8 cellular contexts compared by ENCODE assay signal in genomic region chr20:57707849-57708693, GRCh38. TPM values are rescaled to one million over a fixed set of nuclear protein-coding genes. Genes with fewer than 3 reads are reported as not detected.
DNase-seq lines count a peak whose midpoint lies in the region; ATAC-seq and TF ChIP-seq lines count a peak whose summit lies in the region.

No MANE protein-coding gene starts in this region.

- H3K4me3 Mint-ChIP-seq in activated T-cell treated with anti-CD3 and anti-CD28 coated beads, Interleukin-2, amount 50 U/mL, for 24 hours: peak overlapping the region; percentile 81
- H3K4me3 Mint-ChIP-seq in chondrocyte (ENCODE audit: unreplicated experiment): peak overlapping the region; percentile 99

- no peaks in the 10 kb centered on the region for H3K9me3 ChIP-seq in mesodermal cell (ENCODE audit: control insufficient read depth, low read length)
- H3K9me3 ChIP-seq in upper lobe of right lung: no peaks in the 10 kb centered on the region

- H3K4me1 ChIP-seq in mesodermal cell (ENCODE audit: control insufficient read depth, insufficient read depth, low read length, poor library complexity, severe bottlenecking) (peaks cover 19% of the 10 kb centered on the region), upper lobe of right lung (peaks cover 26% of the 10 kb centered on the region)

- 30 to 37% methylated on average over 17 to 19 of the region's 23 CpGs for WGBS in mesodermal cell (ENCODE audit: insufficient coverage in 2 of 2), 2 experiments

- H3K27ac ChIP-seq in mesodermal cell (ENCODE audit: low read depth, low read length, severe bottlenecking) (no peak overlapping the region), upper lobe of right lung (peak overlapping the region; percentile 38)

- no peak for DNase-seq in activated T-cell treated with anti-CD3 and anti-CD28 coated beads, Interleukin-2, amount 50 U/mL, for 24 hours
- DNase-seq in activated T-cell treated with anti-CD3 and anti-CD28 coated beads, Interleukin-2, amount 50 U/mL, for 1 hour: no peak
- DNase-seq in chondrocyte (ENCODE audit: low spot score) (no peak), upper lobe of right lung (no peak), KG1 (lab: John Stamatoyannopoulos, UW) (no peak), NCI-H1105 treated with DMSO at 0.1 percent for 48 hours (lab: John Stamatoyannopoulos, UW) (no peak), NCI-H345 treated with DMSO at 0.1 percent for 48 hours (lab: John Stamatoyannopoulos, UW; ENCODE audit: unreplicated experiment) (no peak)

- peak overlapping the region; percentile 54 for H3K27ac Mint-ChIP-seq in activated T-cell treated with anti-CD3 and anti-CD28 coated beads, Interleukin-2, amount 50 U/mL, for 24 hours
- H3K27ac Mint-ChIP-seq in chondrocyte (ENCODE audit: unreplicated experiment): peak overlapping the region; percentile 100

- H3K27me3 Mint-ChIP-seq in activated T-cell treated with anti-CD3 and anti-CD28 coated beads, Interleukin-2, amount 50 U/mL, for 24 hours: peaks cover 18% of the 10 kb centered on the region
- H3K27me3 Mint-ChIP-seq in chondrocyte (ENCODE audit: low read depth): no peaks in the 10 kb centered on the region

- no peaks in the 10 kb centered on the region for H3K36me3 Mint-ChIP-seq in activated T-cell treated with anti-CD3 and anti-CD28 coated beads, Interleukin-2, amount 50 U/mL, for 24 hours (ENCODE audit: low read depth)
- peaks cover 7% of the 10 kb centered on the region for H3K36me3 Mint-ChIP-seq in chondrocyte (ENCODE audit: low read depth)

- peaks cover 39% of the 10 kb centered on the region for H3K4me1 Mint-ChIP-seq in activated T-cell treated with anti-CD3 and anti-CD28 coated beads, Interleukin-2, amount 50 U/mL, for 24 hours (ENCODE audit: low read depth)
- peaks cover 75% of the 10 kb centered on the region for H3K4me1 Mint-ChIP-seq in chondrocyte (ENCODE audit: low read depth)

- peaks cover 11% of the 10 kb centered on the region for H3K36me3 ChIP-seq in mesodermal cell (ENCODE audit: control insufficient read depth, insufficient read depth, low read length)
- no peaks in the 10 kb centered on the region for H3K36me3 ChIP-seq in upper lobe of right lung

- intact Hi-C loops in upper lobe of right lung (cut with DNase I): no loop called here

- H3K9me3 Mint-ChIP-seq in activated T-cell treated with anti-CD3 and anti-CD28 coated beads, Interleukin-2, amount 50 U/mL, for 24 hours: no peaks in the 10 kb centered on the region
- no peaks in the 10 kb centered on the region for H3K9me3 Mint-ChIP-seq in chondrocyte (ENCODE audit: low read depth)

- H3K27me3 ChIP-seq in upper lobe of right lung: no peaks in the 10 kb centered on the region

- TF ChIP-seq CTCF in chondrocyte (IDR thresholded peaks at IDR 0.05) (no peak), upper lobe of right lung (IDR thresholded peaks at IDR 0.05) (no peak)

- no peak for ATAC-seq in upper lobe of right lung

- peak overlapping the region; percentile 64 for H3K4me3 ChIP-seq in mesodermal cell (ENCODE audit: extremely low read depth, insufficient read depth, low read length, poor library complexity, severe bottlenecking)
- H3K4me3 ChIP-seq in upper lobe of right lung: peak overlapping the region; percentile 95

RNA-seq across cellular contexts. Expression of gene PMEPA1, which starts 1.7 kb away (rescaled TPM):
- total RNA-seq in chondrocyte (151 to 298 TPM (median 163 TPM) in 3 replicates), upper lobe of right lung (49.1 TPM)
- polyA plus RNA-seq in mesodermal cell (2013, experiment 1 of 2): 22.8 TPM
- polyA plus RNA-seq in mesodermal cell (2013, experiment 2 of 2): 14.7 TPM
